In the genomic region with DNA sequence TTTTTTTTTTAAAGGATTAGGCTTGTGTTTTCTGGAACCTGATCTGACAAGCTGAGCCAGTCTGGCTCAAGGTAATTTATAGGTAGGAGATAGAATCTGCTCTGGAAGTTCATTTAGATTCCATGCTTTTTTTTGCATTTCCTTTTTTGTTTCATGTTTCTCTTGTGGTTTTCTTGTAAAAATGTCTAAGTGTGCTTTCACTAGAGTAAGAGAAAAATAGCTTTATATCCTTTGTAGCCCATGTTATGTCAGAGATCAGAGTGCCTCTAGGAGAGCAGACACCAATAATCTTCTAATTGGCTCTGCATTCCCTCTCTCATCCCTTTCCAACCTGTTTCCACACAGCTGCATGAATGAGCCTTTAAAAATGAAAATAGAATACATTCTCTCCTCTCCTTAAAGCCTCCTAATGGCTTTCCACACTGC, we compare ENCODE assay signal across 14 cellular contexts.
A peak's percentile ranks its signal among the peaks of the same experiment; 100 is the strongest.
DNase-seq lines count a peak whose midpoint lies in the region; ATAC-seq, FAIRE-seq and TF ChIP-seq lines count a peak whose summit lies in the region.
"Had no signal": no experiment of that assay in that cellular context is flagged by ENCODE, and none has a peak within 500 bp of the region (broad histone marks: within the 10 kb centered on the region; RNA-seq: fewer than 3 reads in every experiment).

No MANE protein-coding gene starts in this region.

- H3K4me3 Mint-ChIP-seq in CD4-positive, alpha-beta T cell = no peak overlapping the region
- H3K4me3 Mint-ChIP-seq: activated CD8-positive, alpha-beta T cell treated with anti-CD3 and anti-CD28 coated beads, Interleukin-2, amount 10 ng/mL, durations not matched to agents 7 days and 5 days; CD8-positive, alpha-beta memory T cell had no signal

- no TSS peak for BruUV-seq in K562 (replicated peaks; lab: Mats Ljungman, UMichigan)

- FAIRE-seq in K562 (lab: Jason Lieb, UNC) = no peak

- peaks cover 12% of the 10 kb centered on the region for H3K4me1 Mint-ChIP-seq in CD4-positive, alpha-beta T cell (ENCODE audit: low read depth)
- H3K4me1 Mint-ChIP-seq: CD8-positive, alpha-beta memory T cell had no signal

- CTCF ChIA-PET in K562 (lab: Yijun Ruan, JAX; ENCODE audit: low intra/inter-chr PET ratio) = no interaction called here
- CTCF ChIA-PET in CD4-positive, alpha-beta T cell (lab: Charles Lee) = interaction anchor here (1.2 kb wide), 1 partner anchor 23 kb away, joined by 3 read pairs; no protein-coding TSS in a partner anchor

- H3K27me3 ChIP-seq in K562 (ENCODE audit: control insufficient read depth in 2 of 2, insufficient read depth in 2 of 2, low read length in 2 of 2) (no peaks in the 10 kb centered on the region), osteoblast (ENCODE audit: insufficient read depth, low read length) (no peaks in the 10 kb centered on the region), Peyer's patch (no peaks in the 10 kb centered on the region)
- no peaks in the 10 kb centered on the region for H3K27me3 ChIP-seq in CD4-positive, alpha-beta T cell (ENCODE audit: control insufficient read depth, insufficient read depth, low read length)
- H3K27me3 ChIP-seq: heart left ventricle had no signal

- H3K27ac ChIP-seq in K562 (ENCODE audit: extremely low read depth, low read depth, low read length) = no peak overlapping the region
- H3K27ac ChIP-seq in osteoblast (ENCODE audit: low read depth, low read length) = no peak overlapping the region
- H3K27ac ChIP-seq in Peyer's patch = no peak overlapping the region
- no peak overlapping the region for H3K27ac ChIP-seq in CD4-positive, alpha-beta T cell (ENCODE audit: low read depth, low read length)
- H3K27ac ChIP-seq: heart left ventricle had no signal

- H3K27me3 Mint-ChIP-seq in CD4-positive, alpha-beta T cell = no peaks in the 10 kb centered on the region

- no peak for TF ChIP-seq RAD21 in K562 (CRISPR knock-in tag; conservative IDR thresholded peaks at IDR 0.05 in 1 of 2, IDR thresholded peaks at IDR 0.05 in 1 of 2)

- no peak overlapping the region for H3K9ac ChIP-seq in K562 (ENCODE audit: insufficient read depth in 1 of 2, low read depth in 2 of 2, low read length in 2 of 2)

- in situ Hi-C loops in K562 (cut with MboI) = no loop called here

- POLR2A ChIA-PET in K562 (lab: Yijun Ruan, JAX) = interaction anchor here (1.9 kb wide), 1 partner anchor 24 kb away, joined by 6 read pairs; no protein-coding TSS in a partner anchor
- POLR2A ChIA-PET in CD4-positive, alpha-beta T cell (lab: Charles Lee) = interaction anchor here (0.6 kb wide), 1 partner anchor 52 kb away, joined by 3 read pairs; no protein-coding TSS in a partner anchor

- TF ChIP-seq POLR2A in K562 (conservative IDR thresholded peaks at IDR 0.05) (no peak), Peyer's patch (IDR thresholded peaks at IDR 0.05) (no peak)

- H3K4me2 ChIP-seq in K562 (ENCODE audit: insufficient read depth, low read length) = no peak overlapping the region
- no peak overlapping the region for H3K4me2 ChIP-seq in osteoblast (ENCODE audit: insufficient read depth, low read length)

- H3K36me3 ChIP-seq in K562 (ENCODE audit: control insufficient read depth, insufficient read depth, low read length) = no peaks in the 10 kb centered on the region
- no peaks in the 10 kb centered on the region for H3K36me3 ChIP-seq in osteoblast (ENCODE audit: insufficient read depth, low read length)
- H3K36me3 ChIP-seq in Peyer's patch = no peaks in the 10 kb centered on the region
- H3K36me3 ChIP-seq: heart left ventricle had no signal

- ATAC-seq in K562 = no peak
- no peak for ATAC-seq in CD4-positive, alpha-beta T cell (ENCODE audit: poor library complexity)
- ATAC-seq: activated CD8-positive, alpha-beta T cell treated with anti-CD3 and anti-CD28 coated beads, Interleukin-2, amount 10 ng/mL, durations not matched to agents 7 days and 5 days; esophagus mucosa; heart left ventricle had no signal

- H2AFZ ChIP-seq in K562 (ENCODE audit: low read depth, low read length) (peak overlapping the region; percentile 11; the same call in 1 of the 2 replicates), osteoblast (ENCODE audit: low read length) (peak overlapping the region; percentile 24)

- H3K9me3 Mint-ChIP-seq in CD4-positive, alpha-beta T cell = no peaks in the 10 kb centered on the region
- H3K9me3 Mint-ChIP-seq: CD8-positive, alpha-beta memory T cell had no signal

- no peaks in the 10 kb centered on the region for H3K36me3 Mint-ChIP-seq in CD4-positive, alpha-beta T cell (ENCODE audit: low read depth)

- H3K27ac Mint-ChIP-seq in CD4-positive, alpha-beta T cell = no peak overlapping the region
- H3K27ac Mint-ChIP-seq: activated CD8-positive, alpha-beta T cell treated with anti-CD3 and anti-CD28 coated beads, Interleukin-2, amount 10 ng/mL, durations not matched to agents 7 days and 5 days; CD8-positive, alpha-beta memory T cell had no signal

- DNase-seq in DMS53 (lab: John Stamatoyannopoulos, UW) (peak; percentile 29), DMS53 treated with DMSO at 0.1 percent for 48 hours (lab: John Stamatoyannopoulos, UW; ENCODE audit: unreplicated experiment) (no peak), NCI-H1092 (lab: John Stamatoyannopoulos, UW) (peak; percentile 26), K562 (ENCODE audit: extremely low read depth in 1 of 4, low spot score in 3 of 4) (no peak), osteoblast (ENCODE audit: insufficient read length, low spot score, missing footprints) (no peak), Peyer's patch (no peak), GM19238 (ENCODE audit: insufficient read length, low spot score) (no peak)
- no peak for DNase-seq in CD4-positive, alpha-beta T cell
- DNase-seq: activated CD8-positive, alpha-beta T cell treated with anti-CD3 and anti-CD28 coated beads, Interleukin-2, amount 10 ng/mL, durations not matched to agents 7 days and 5 days; activated effector memory CD4-positive, alpha-beta T cell treated with Interleukin-2 at 50 U/mL for 16 hours; CD8-positive, alpha-beta memory T cell; heart left ventricle; NCI-H1930 had no signal

- TF ChIP-seq CTCF in K562 (IDR thresholded peaks at IDR 0.05 in 2 of 3, conservative IDR thresholded peaks at IDR 0.05 in 1 of 3; ENCODE audit: insufficient read depth in 2 of 3, low read depth in 1 of 3, low read length in 3 of 3) = no peak
- no peak for TF ChIP-seq CTCF in osteoblast (IDR thresholded peaks at IDR 0.05; ENCODE audit: extremely low read depth, low read depth, low read length)
- no peak for TF ChIP-seq CTCF in Peyer's patch (IDR thresholded peaks at IDR 0.05)
- TF ChIP-seq CTCF in CD4-positive, alpha-beta T cell (IDR thresholded peaks at IDR 0.05) = no peak

- H3K79me2 ChIP-seq in K562 (ENCODE audit: control insufficient read depth, insufficient read depth, low read length) = no peaks in the 10 kb centered on the region
- H3K79me2 ChIP-seq in osteoblast (ENCODE audit: insufficient read depth, low read length) = no peaks in the 10 kb centered on the region

- no peak for TF ChIP-seq EP300 in K562 (IDR thresholded peaks at IDR 0.05; ENCODE audit: low read length)

- H3K9me1 ChIP-seq in K562 (ENCODE audit: control insufficient read depth, insufficient read depth, low read length) = no peaks in the 10 kb centered on the region

- H4K20me1 ChIP-seq in K562 (replicated peaks; ENCODE audit: control insufficient read depth, insufficient read depth, low read length) = no peaks in the 10 kb centered on the region
- no peaks in the 10 kb centered on the region for H4K20me1 ChIP-seq in osteoblast (ENCODE audit: insufficient read depth, low read length)

- intact Hi-C loops in K562 (cut with micrococcal nuclease) = no loop called here
- intact Hi-C loops in CD4-positive, alpha-beta T cell (cut with DNase I, micrococcal nuclease) = no loop called here

- H3K4me3 ChIP-seq in K562 = no peak overlapping the region
- H3K4me3 ChIP-seq in osteoblast (ENCODE audit: insufficient read depth, low read length) = no peak overlapping the region
- H3K4me3 ChIP-seq in Peyer's patch = no peak overlapping the region
- H3K4me3 ChIP-seq: heart left ventricle had no signal

- H3K9me3 ChIP-seq in K562 (replicated peaks; ENCODE audit: control insufficient read depth, insufficient read depth, low read depth, low read length) (no peaks in the 10 kb centered on the region), osteoblast (ENCODE audit: low read depth, low read length) (no peaks in the 10 kb centered on the region), Peyer's patch (no peaks in the 10 kb centered on the region)
- H3K9me3 ChIP-seq in CD4-positive, alpha-beta T cell (ENCODE audit: control insufficient read depth, low read length) = no peaks in the 10 kb centered on the region
- H3K9me3 ChIP-seq: heart left ventricle had no signal

- H3K4me1 ChIP-seq in K562 (replicated peaks in 1 of 2; ENCODE audit: control insufficient read depth in 2 of 2, insufficient read depth in 2 of 2, low read length in 2 of 2) (no peaks in the 10 kb centered on the region), osteoblast (ENCODE audit: insufficient read depth, low read length) (no peaks in the 10 kb centered on the region), Peyer's patch (no peaks in the 10 kb centered on the region)
- H3K4me1 ChIP-seq: heart left ventricle had no signal

TF ChIP-seq in K562, 482 proteins besides CTCF, POLR2A, EP300 and RAD21 (continues in another document):
- TF ChIP-seq FOXK2 (conservative IDR thresholded peaks at IDR 0.05 in 1 of 2, IDR thresholded peaks at IDR 0.05 in 1 of 2; ENCODE audit: low read depth in 2 of 2) (no peak), MEIS2 (IDR thresholded peaks at IDR 0.05; ENCODE audit: partially characterized antibody) (peak; percentile 63)
- TF ChIP-seq, protein P1, sequence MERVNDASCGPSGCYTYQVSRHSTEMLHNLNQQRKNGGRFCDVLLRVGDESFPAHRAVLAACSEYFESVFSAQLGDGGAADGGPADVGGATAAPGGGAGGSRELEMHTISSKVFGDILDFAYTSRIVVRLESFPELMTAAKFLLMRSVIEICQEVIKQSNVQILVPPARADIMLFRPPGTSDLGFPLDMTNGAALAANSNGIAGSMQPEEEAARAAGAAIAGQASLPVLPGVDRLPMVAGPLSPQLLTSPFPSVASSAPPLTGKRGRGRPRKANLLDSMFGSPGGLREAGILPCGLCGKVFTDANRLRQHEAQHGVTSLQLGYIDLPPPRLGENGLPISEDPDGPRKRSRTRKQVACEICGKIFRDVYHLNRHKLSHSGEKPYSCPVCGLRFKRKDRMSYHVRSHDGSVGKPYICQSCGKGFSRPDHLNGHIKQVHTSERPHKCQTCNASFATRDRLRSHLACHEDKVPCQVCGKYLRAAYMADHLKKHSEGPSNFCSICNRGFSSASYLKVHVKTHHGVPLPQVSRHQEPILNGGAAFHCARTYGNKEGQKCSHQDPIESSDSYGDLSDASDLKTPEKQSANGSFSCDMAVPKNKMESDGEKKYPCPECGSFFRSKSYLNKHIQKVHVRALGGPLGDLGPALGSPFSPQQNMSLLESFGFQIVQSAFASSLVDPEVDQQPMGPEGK (CRISPR knock-in tag; IDR thresholded peaks at IDR 0.05; ENCODE audit: borderline replicate concordance) = no peak

Comparison
In these comparisons a context has a peak if more than half of its experiments do, and no peak if none do; other contexts are left out.
1. DNase-seq: peak in DMS53 (single experiment) and NCI-H1092 (single experiment); none in DMS53 treated with DMSO at 0.1 percent for 48 hours (single experiment), K562 (0 of 4), osteoblast (single experiment), Peyer's patch (0 of 3), GM19238 (single experiment) and CD4-positive, alpha-beta T cell (0 of 10).